In genomic region chr15:99472416-99473145, GRCh38 we compare ENCODE assay signal across 1 cellular context.
TF ChIP-seq lines count a peak whose summit lies in the region.

No MANE protein-coding gene starts in this region.

TF ChIP-seq in GM12878, 131 proteins besides CTCF, POLR2A, EP300 and RAD21:
- no peak for TF ChIP-seq SREBF2 (IDR thresholded peaks at IDR 0.05; ENCODE audit: low read length)
- no peak for TF ChIP-seq CHD1 (IDR thresholded peaks at IDR 0.05; ENCODE audit: low read depth, low read length)
- no peak for TF ChIP-seq ZNF687 (IDR thresholded peaks at IDR 0.05)
- no peak for TF ChIP-seq BCL3 (IDR thresholded peaks at IDR 0.05; ENCODE audit: borderline replicate concordance, insufficient read depth, low read depth, low read length, poor library complexity, severe bottlenecking)
- TF ChIP-seq STAT3 (IDR thresholded peaks at IDR 0.05; ENCODE audit: low read depth, low read length): no peak
- no peak for TF ChIP-seq SIN3A (IDR thresholded peaks at IDR 0.05; ENCODE audit: low read depth, low read length)
- no peak for TF ChIP-seq RB1 (IDR thresholded peaks at IDR 0.05; ENCODE audit: borderline replicate concordance)
- TF ChIP-seq, protein P1, sequence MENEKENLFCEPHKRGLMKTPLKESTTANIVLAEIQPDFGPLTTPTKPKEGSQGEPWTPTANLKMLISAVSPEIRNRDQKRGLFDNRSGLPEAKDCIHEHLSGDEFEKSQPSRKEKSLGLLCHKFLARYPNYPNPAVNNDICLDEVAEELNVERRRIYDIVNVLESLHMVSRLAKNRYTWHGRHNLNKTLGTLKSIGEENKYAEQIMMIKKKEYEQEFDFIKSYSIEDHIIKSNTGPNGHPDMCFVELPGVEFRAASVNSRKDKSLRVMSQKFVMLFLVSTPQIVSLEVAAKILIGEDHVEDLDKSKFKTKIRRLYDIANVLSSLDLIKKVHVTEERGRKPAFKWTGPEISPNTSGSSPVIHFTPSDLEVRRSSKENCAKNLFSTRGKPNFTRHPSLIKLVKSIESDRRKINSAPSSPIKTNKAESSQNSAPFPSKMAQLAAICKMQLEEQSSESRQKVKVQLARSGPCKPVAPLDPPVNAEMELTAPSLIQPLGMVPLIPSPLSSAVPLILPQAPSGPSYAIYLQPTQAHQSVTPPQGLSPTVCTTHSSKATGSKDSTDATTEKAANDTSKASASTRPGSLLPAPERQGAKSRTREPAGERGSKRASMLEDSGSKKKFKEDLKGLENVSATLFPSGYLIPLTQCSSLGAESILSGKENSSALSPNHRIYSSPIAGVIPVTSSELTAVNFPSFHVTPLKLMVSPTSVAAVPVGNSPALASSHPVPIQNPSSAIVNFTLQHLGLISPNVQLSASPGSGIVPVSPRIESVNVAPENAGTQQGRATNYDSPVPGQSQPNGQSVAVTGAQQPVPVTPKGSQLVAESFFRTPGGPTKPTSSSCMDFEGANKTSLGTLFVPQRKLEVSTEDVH (IDR thresholded peaks at IDR 0.05; ENCODE audit: low read depth, partially characterized antibody): no peak
- no peak for TF ChIP-seq MYB (IDR thresholded peaks at IDR 0.05; ENCODE audit: borderline replicate concordance, low read depth, low read length)
- TF ChIP-seq BRCA1 (IDR thresholded peaks at IDR 0.05; ENCODE audit: low read depth, low read length): no peak
- TF ChIP-seq HCFC1 (IDR thresholded peaks at IDR 0.05; ENCODE audit: low read length): no peak
- no peak for TF ChIP-seq BCLAF1 (IDR thresholded peaks at IDR 0.05)
- no peak for TF ChIP-seq GABPA (IDR thresholded peaks at IDR 0.05; ENCODE audit: low read depth)
- no peak for TF ChIP-seq EZH2 (IDR thresholded peaks at IDR 0.05; ENCODE audit: borderline replicate concordance, control insufficient read depth, low read depth, low read length)
- TF ChIP-seq HDAC2 (IDR thresholded peaks at IDR 0.05): no peak
- no peak for TF ChIP-seq SUPT20H (IDR thresholded peaks at IDR 0.05; ENCODE audit: borderline replicate concordance, control insufficient read depth, low read depth, low read length)
- TF ChIP-seq NRF1 (conservative IDR thresholded peaks at IDR 0.05; ENCODE audit: low read depth, low read length): no peak
- no peak for TF ChIP-seq RUNX3 (IDR thresholded peaks at IDR 0.05; ENCODE audit: low read length)
- no peak for TF ChIP-seq BMI1 (IDR thresholded peaks at IDR 0.05; ENCODE audit: borderline replicate concordance)
- no peak for TF ChIP-seq CBX3 (IDR thresholded peaks at IDR 0.05; ENCODE audit: borderline replicate concordance, low read depth)
